ENCODE assay signal across 1 cellular context in the genomic region with DNA sequence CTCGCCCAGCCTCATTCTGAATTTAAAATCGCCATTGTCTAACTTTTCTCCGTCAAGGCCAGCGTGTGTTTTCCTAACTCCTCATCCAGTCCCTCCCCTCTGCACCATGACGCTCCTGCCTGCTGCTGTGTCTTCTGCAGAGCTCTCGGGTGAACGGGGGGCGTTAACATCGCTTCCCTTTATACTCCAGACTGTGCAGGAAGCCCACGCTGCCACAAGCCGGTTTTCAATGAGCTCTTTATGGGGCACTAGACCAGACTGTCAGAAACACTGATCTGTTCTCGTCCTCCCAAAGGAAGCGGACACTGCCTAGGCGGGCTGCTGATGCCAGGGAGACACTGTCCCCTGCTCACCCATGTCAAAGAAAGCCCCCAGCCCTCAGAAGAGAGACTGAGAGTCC.
TF ChIP-seq lines count a peak whose summit lies in the region.

No MANE protein-coding gene starts in this region.

TF ChIP-seq in GM12891, 5 proteins besides CTCF, POLR2A, EP300 and RAD21:
- TF ChIP-seq PAX5 (IDR thresholded peaks at IDR 0.05; ENCODE audit: insufficient read depth, low read length, severe bottlenecking) = no peak
- TF ChIP-seq SPI1 (IDR thresholded peaks at IDR 0.05; ENCODE audit: low read depth, low read length) = no peak
- TF ChIP-seq POU2F2 (IDR thresholded peaks at IDR 0.05; ENCODE audit: low read depth, low read length) = no peak
TF ChIP-seq in GM12891: peak in this region for 0.
